ENCODE assay signal across 1 cellular context in genomic region chr4:71827811-71828210, GRCh38.
TF ChIP-seq lines count a peak whose summit lies in the region.

No MANE protein-coding gene starts in this region.

TF ChIP-seq in H1, 55 proteins besides CTCF, POLR2A, EP300 and RAD21 (continued from another document):
- no peak for TF ChIP-seq CHD7 (IDR thresholded peaks at IDR 0.05; ENCODE audit: insufficient replicate concordance, low read length)
- TF ChIP-seq CBX5 (IDR thresholded peaks at IDR 0.05; ENCODE audit: low read depth, low read length), result no peak
- TF ChIP-seq HDAC2 (IDR thresholded peaks at IDR 0.05; ENCODE audit: borderline replicate concordance in 1 of 2, low read depth in 2 of 2, low read length in 2 of 2), result 0 out of 4 replicates have a peak, but pooled peaks of 1 of the 2 experiments have one; percentile 31
- TF ChIP-seq RXRA (IDR thresholded peaks at IDR 0.05; ENCODE audit: insufficient read depth, low read depth, low read length), result no peak
- no peak for TF ChIP-seq KDM5A (IDR thresholded peaks at IDR 0.05; ENCODE audit: low read length)
- no peak for TF ChIP-seq SUZ12 (IDR thresholded peaks at IDR 0.05; ENCODE audit: low read length)
- no peak for TF ChIP-seq SRF (IDR thresholded peaks at IDR 0.05; ENCODE audit: low read depth, low read length)
- TF ChIP-seq CEBPB (IDR thresholded peaks at IDR 0.05; ENCODE audit: low read depth, low read length), result no peak
- no peak for TF ChIP-seq POU5F1 (IDR thresholded peaks at IDR 0.05; ENCODE audit: low read depth, low read length)
- TF ChIP-seq JUN (IDR thresholded peaks at IDR 0.05; ENCODE audit: low read depth, low read length), result no peak
- peak; percentile 55; the same call in 1 of the 2 replicates for TF ChIP-seq SP1 (IDR thresholded peaks at IDR 0.05; ENCODE audit: low read depth, low read length)
- no peak for TF ChIP-seq MAFK (IDR thresholded peaks at IDR 0.05; ENCODE audit: low read depth, low read length)
- no peak for TF ChIP-seq TAF7 (optimal IDR thresholded peaks at IDR 0.05; ENCODE audit: borderline replicate concordance, low read depth, low read length)
- TF ChIP-seq RBBP5 (IDR thresholded peaks at IDR 0.05; ENCODE audit: borderline replicate concordance, low read depth, low read length), result no peak
- no peak for TF ChIP-seq POLR2AphosphoS5 (IDR thresholded peaks at IDR 0.05; ENCODE audit: low read depth, low read length)
- TF ChIP-seq HDAC6 (IDR thresholded peaks at IDR 0.05; ENCODE audit: low read depth, low read length), result no peak
- 0 out of 2 replicates have a peak, but pooled peaks have one; percentile 29 for TF ChIP-seq YY1 (IDR thresholded peaks at IDR 0.05; ENCODE audit: low read depth, low read length)
- no peak for TF ChIP-seq BACH1 (IDR thresholded peaks at IDR 0.05; ENCODE audit: low read length)
- TF ChIP-seq E2F6 (IDR thresholded peaks at IDR 0.05), result no peak
- TF ChIP-seq ATF2 (IDR thresholded peaks at IDR 0.05; ENCODE audit: low read length), result no peak
- no peak for TF ChIP-seq CREB1 (IDR thresholded peaks at IDR 0.05)
- no peak for TF ChIP-seq GABPA (IDR thresholded peaks at IDR 0.05; ENCODE audit: borderline replicate concordance, insufficient read depth, low read length)
- TF ChIP-seq SP4 (IDR thresholded peaks at IDR 0.05; ENCODE audit: low read length), result no peak
- TF ChIP-seq RNF2 (IDR thresholded peaks at IDR 0.05; ENCODE audit: borderline replicate concordance, low read depth, low read length, missing control alignments, poor library complexity, severe bottlenecking), result no peak
- no peak for TF ChIP-seq JUND (IDR thresholded peaks at IDR 0.05; ENCODE audit: low read length)
- no peak for TF ChIP-seq CTBP2 (IDR thresholded peaks at IDR 0.05; ENCODE audit: borderline replicate concordance, insufficient read depth, insufficient read length, low read length)
- TF ChIP-seq SIRT6 (IDR thresholded peaks at IDR 0.05; ENCODE audit: low read length), result no peak
- 0 out of 2 replicates have a peak, but pooled peaks have one; percentile 32 for TF ChIP-seq TEAD4 (IDR thresholded peaks at IDR 0.05; ENCODE audit: low read depth, low read length)
- TF ChIP-seq NANOG (IDR thresholded peaks at IDR 0.05; ENCODE audit: insufficient read depth, low read depth, low read length, poor library complexity, severe bottlenecking), result peak; percentile 70
- TF ChIP-seq FOSL1 (IDR thresholded peaks at IDR 0.05; ENCODE audit: insufficient read depth, low read depth, low read length), result no peak
